ENCODE assay signal across 11 cellular contexts in the genomic region with DNA sequence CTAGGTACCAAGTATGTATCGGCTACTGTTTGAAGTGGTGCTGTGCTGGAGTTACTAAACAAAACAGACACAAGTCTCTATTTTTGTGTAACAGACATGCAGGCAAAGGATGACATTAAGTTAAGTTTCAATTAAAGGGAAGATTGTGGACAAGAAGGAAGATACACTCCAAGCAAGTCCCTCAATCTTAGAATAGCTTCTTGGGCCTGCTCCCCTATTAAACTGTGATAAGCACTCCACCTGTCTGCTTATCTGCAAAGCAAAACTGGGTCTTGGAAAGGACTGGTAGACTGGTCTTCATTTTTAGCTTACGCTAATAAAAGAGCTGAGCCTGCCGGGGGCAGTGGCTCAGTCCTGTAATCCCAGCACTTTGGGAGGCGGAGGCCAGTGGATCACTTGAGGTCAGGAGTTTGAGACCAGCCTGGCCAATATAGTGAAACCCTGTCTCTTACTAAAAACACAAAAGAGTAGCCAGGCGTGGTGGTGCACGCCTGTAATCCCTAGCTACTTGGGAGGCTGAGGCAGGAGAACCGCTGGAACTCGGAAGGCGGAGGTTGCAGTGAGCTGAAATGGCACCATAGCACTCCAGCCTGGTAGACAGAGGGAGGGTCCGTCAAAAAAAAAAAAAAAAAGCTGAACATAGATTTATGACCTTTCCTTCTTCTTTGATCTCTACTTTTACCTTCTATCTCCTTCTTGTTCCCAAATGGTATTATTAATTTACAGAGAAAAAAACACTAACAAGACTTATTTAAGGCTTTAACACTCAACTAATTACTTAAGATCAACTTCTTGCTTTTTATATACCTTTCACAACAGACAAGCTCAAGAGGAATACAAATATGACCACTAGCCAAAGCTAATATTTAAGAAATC. TPM values are rescaled to one million over a fixed set of nuclear protein-coding genes. Genes with fewer than 3 reads are reported as not detected.
DNase-seq lines count a peak whose midpoint lies in the region; ATAC-seq and TF ChIP-seq lines count a peak whose summit lies in the region.
"Had no signal": no experiment of that assay in that cellular context is flagged by ENCODE, and none has a peak within 500 bp of the region (broad histone marks: within the 10 kb centered on the region; RNA-seq: fewer than 3 reads in every experiment).

No MANE protein-coding gene starts in this region.

- H3K27ac Mint-ChIP-seq in activated T-cell treated with anti-CD3 and anti-CD28 coated beads, Interleukin-2, amount 50 U/mL, for 72 hours = peak overlapping the region; percentile 98
- no peak overlapping the region for H3K27ac Mint-ChIP-seq in activated T-helper 1 cell treated with anti-CD3 and anti-CD28 coated beads, Interleukin-12 subunit alpha, Interleukin-12 subunit beta, Interleukin-2, Interleukin-4 antibody, amounts not matched to agents 30 ng/mL and 10 ng/mL and 1 ng/mL, durations not matched to agents 14 hours and 24 hours and 36 hours

- intact Hi-C loops in activated T-helper 1 cell treated with anti-CD3 and anti-CD28 coated beads, Interleukin-12 subunit alpha, Interleukin-12 subunit beta, Interleukin-2, Interleukin-4 antibody, amounts not matched to agents 30 ng/mL and 10 ng/mL and 1 ng/mL, durations not matched to agents 14 hours and 24 hours and 36 hours (cut with micrococcal nuclease) = no loop called here
- intact Hi-C loops in stomach (cut with DNase I; ENCODE audit: low total_unique reads) (no loop called here), thyroid gland (cut with DNase I) (no loop called here)

- no peaks in the 10 kb centered on the region for H3K9me3 Mint-ChIP-seq in activated T-cell treated with anti-CD3 and anti-CD28 coated beads, Interleukin-2, amount 50 U/mL, for 72 hours
- peaks cover 5% of the 10 kb centered on the region for H3K9me3 Mint-ChIP-seq in activated T-helper 1 cell treated with anti-CD3 and anti-CD28 coated beads, Interleukin-12 subunit alpha, Interleukin-12 subunit beta, Interleukin-2, Interleukin-4 antibody, amounts not matched to agents 30 ng/mL and 10 ng/mL and 1 ng/mL, durations not matched to agents 14 hours and 24 hours and 36 hours

- no peak for ATAC-seq in activated T-cell treated with anti-CD3 and anti-CD28 coated beads, Interleukin-2, amount 50 U/mL, for 72 hours (replicated peaks in 1 of 2)
- ATAC-seq in gastroesophageal sphincter = no peak

- TF ChIP-seq POLR2A in stomach (IDR thresholded peaks at IDR 0.05) (no peak), thyroid gland (IDR thresholded peaks at IDR 0.05) (no peak), gastroesophageal sphincter (IDR thresholded peaks at IDR 0.05) (no peak)

- 68 to 86% (median 79%) methylated on average over 10 of the region's 10 CpGs for WGBS in stomach, 5 donors
- 88 to 89% methylated on average over 10 of the region's 10 CpGs for WGBS in thyroid gland, 2 donors
- 79 to 81% methylated on average over 3 to 7 of the region's 10 CpGs for WGBS in gastroesophageal sphincter (ENCODE audit: low coverage in 1 of 2), 2 donors

- H3K36me3 Mint-ChIP-seq in activated T-cell treated with anti-CD3 and anti-CD28 coated beads, Interleukin-2, amount 50 U/mL, for 72 hours (ENCODE audit: insufficient read depth in 2 of 2) = peaks cover 13 to 64% of the 10 kb centered on the region in 2 donors
- peaks cover 71% of the 10 kb centered on the region for H3K36me3 Mint-ChIP-seq in activated T-helper 1 cell treated with anti-CD3 and anti-CD28 coated beads, Interleukin-12 subunit alpha, Interleukin-12 subunit beta, Interleukin-2, Interleukin-4 antibody, amounts not matched to agents 30 ng/mL and 10 ng/mL and 1 ng/mL, durations not matched to agents 14 hours and 24 hours and 36 hours (ENCODE audit: low read depth)

- H3K4me3 Mint-ChIP-seq in activated T-cell treated with anti-CD3 and anti-CD28 coated beads, Interleukin-2, amount 50 U/mL, for 72 hours = peak overlapping the region; percentile 87 to 100
- H3K4me3 Mint-ChIP-seq in activated T-helper 1 cell treated with anti-CD3 and anti-CD28 coated beads, Interleukin-12 subunit alpha, Interleukin-12 subunit beta, Interleukin-2, Interleukin-4 antibody, amounts not matched to agents 30 ng/mL and 10 ng/mL and 1 ng/mL, durations not matched to agents 14 hours and 24 hours and 36 hours = peak overlapping the region; percentile 99

- no peak for DNase-seq in activated T-cell treated with anti-CD3 and anti-CD28 coated beads, Interleukin-2, amount 50 U/mL, for 72 hours
- DNase-seq in activated T-cell treated with anti-CD3 and anti-CD28 coated beads, Interleukin-2, amount 50 U/mL, for 48 hours = no peak
- no peak for DNase-seq in activated T-helper 1 cell treated with anti-CD3 and anti-CD28 coated beads, Interleukin-12 subunit alpha, Interleukin-12 subunit beta, Interleukin-2, Interleukin-4 antibody, amounts not matched to agents 30 ng/mL and 10 ng/mL and 1 ng/mL, durations not matched to agents 14 hours and 24 hours and 36 hours (ENCODE audit: low spot score)
- DNase-seq in stomach (no peak), thyroid gland (no peak), retina (no peak)
- DNase-seq: AML-193, NCI-H1105 treated with DMSO at 0.1 percent for 48 hours had no signal

- no peaks in the 10 kb centered on the region for H3K9me3 ChIP-seq in iPS-20b (ENCODE audit: insufficient read depth, low read depth, low read length)
- H3K9me3 ChIP-seq in stomach = no peaks in the 10 kb centered on the region
- no peaks in the 10 kb centered on the region for H3K9me3 ChIP-seq in thyroid gland
- no peaks in the 10 kb centered on the region for H3K9me3 ChIP-seq in gastroesophageal sphincter

- H3K27me3 ChIP-seq in iPS-20b (ENCODE audit: insufficient read depth, low read length) (no peaks in the 10 kb centered on the region), stomach (no peaks in the 10 kb centered on the region), thyroid gland (no peaks in the 10 kb centered on the region), gastroesophageal sphincter (no peaks in the 10 kb centered on the region)

- H3K27ac ChIP-seq in iPS-20b (ENCODE audit: low read length) = no peak overlapping the region
- H3K27ac ChIP-seq in stomach = peak overlapping the region in 3 of 5 donors; percentile 5 to 100 (median 29)
- peak overlapping the region in 1 of 3 donors; percentile 1 for H3K27ac ChIP-seq in thyroid gland
- peak overlapping the region in 2 of 4 donors; percentile 99 to 100 for H3K27ac ChIP-seq in gastroesophageal sphincter

- H3K4me3 ChIP-seq in iPS-20b (ENCODE audit: low read length) (peak overlapping the region; percentile 95), stomach (peak overlapping the region in 3 of 4 donors; percentile 66 to 87 (median 72)), thyroid gland (replicated peaks in 1 of 3) (no peak overlapping the region), gastroesophageal sphincter (peak overlapping the region in 1 of 2 donors; percentile 74)

- H3K27me3 Mint-ChIP-seq in activated T-cell treated with anti-CD3 and anti-CD28 coated beads, Interleukin-2, amount 50 U/mL, for 72 hours (ENCODE audit: low read depth) = no peaks in the 10 kb centered on the region
- no peaks in the 10 kb centered on the region for H3K27me3 Mint-ChIP-seq in activated T-helper 1 cell treated with anti-CD3 and anti-CD28 coated beads, Interleukin-12 subunit alpha, Interleukin-12 subunit beta, Interleukin-2, Interleukin-4 antibody, amounts not matched to agents 30 ng/mL and 10 ng/mL and 1 ng/mL, durations not matched to agents 14 hours and 24 hours and 36 hours (ENCODE audit: insufficient read depth)

- no peak for TF ChIP-seq EP300 in stomach (IDR thresholded peaks at IDR 0.05)
- no peak for TF ChIP-seq EP300 in gastroesophageal sphincter (IDR thresholded peaks at IDR 0.05)

- H3K4me1 ChIP-seq in iPS-20b (ENCODE audit: insufficient read depth, low read length) = peaks cover 11% of the 10 kb centered on the region
- peaks cover 22 to 74% (median 52%) of the 10 kb centered on the region in 4 donors for H3K4me1 ChIP-seq in stomach
- peaks cover 28 to 33% of the 10 kb centered on the region in 2 donors for H3K4me1 ChIP-seq in thyroid gland
- peaks cover 0 to 82% (median 6%) of the 10 kb centered on the region in 3 donors for H3K4me1 ChIP-seq in gastroesophageal sphincter

- H3K36me3 ChIP-seq in iPS-20b (ENCODE audit: insufficient read depth, low read depth, low read length) = peaks cover 84% of the 10 kb centered on the region
- peaks cover 33 to 63% (median 56%) of the 10 kb centered on the region in 4 donors for H3K36me3 ChIP-seq in stomach
- peaks cover 33 to 38% of the 10 kb centered on the region in 2 donors for H3K36me3 ChIP-seq in thyroid gland
- peaks cover 9 to 56% of the 10 kb centered on the region in 2 donors for H3K36me3 ChIP-seq in gastroesophageal sphincter

- no peak for TF ChIP-seq CTCF in stomach (IDR thresholded peaks at IDR 0.05)
- no peak for TF ChIP-seq CTCF in thyroid gland (IDR thresholded peaks at IDR 0.05)
- no peak for TF ChIP-seq CTCF in gastroesophageal sphincter (IDR thresholded peaks at IDR 0.05)

- peaks cover 71% of the 10 kb centered on the region for H3K4me1 Mint-ChIP-seq in activated T-cell treated with anti-CD3 and anti-CD28 coated beads, Interleukin-2, amount 50 U/mL, for 72 hours (ENCODE audit: low read depth)
- peaks cover 67% of the 10 kb centered on the region for H3K4me1 Mint-ChIP-seq in activated T-helper 1 cell treated with anti-CD3 and anti-CD28 coated beads, Interleukin-12 subunit alpha, Interleukin-12 subunit beta, Interleukin-2, Interleukin-4 antibody, amounts not matched to agents 30 ng/mL and 10 ng/mL and 1 ng/mL, durations not matched to agents 14 hours and 24 hours and 36 hours (ENCODE audit: low read depth)

- H3K9ac ChIP-seq in iPS-20b (ENCODE audit: low read depth, low read length) = peak overlapping the region; percentile 100; the same call in 1 of the 2 replicates

RNA-seq across cellular contexts. Expression of gene DDX17, which starts 4.1 kb away (rescaled TPM):
- total RNA-seq in activated T-cell treated with anti-CD3 and anti-CD28 coated beads, Interleukin-2, amount 50 U/mL, for 72 hours = 100 to 1,000 TPM; 374 to 431 TPM
- 356 and 358 TPM in 2 replicates for total RNA-seq in activated T-helper 1 cell treated with anti-CD3 and anti-CD28 coated beads, Interleukin-12 subunit alpha, Interleukin-12 subunit beta, Interleukin-2, Interleukin-4 antibody, amounts not matched to agents 30 ng/mL and 10 ng/mL and 1 ng/mL, durations not matched to agents 14 hours and 24 hours and 36 hours
- total RNA-seq in stomach = 1,000 to 10,000 TPM in 2 of 5 donors, 100 to 1,000 TPM in 3; 485 to 4,611 (median 706) TPM
- polyA plus RNA-seq in stomach = 100 to 1,000 TPM in 1 of 3 donors, 10 to 100 TPM in 2; 59.5 to 133 (median 79.3) TPM
- total RNA-seq in thyroid gland = 1,000 to 10,000 TPM in 1 of 4 donors, 100 to 1,000 TPM in 3; 594 to 1,014 (median 833) TPM
- 100 to 1,000 TPM; 323 to 610 (median 490) TPM for total RNA-seq in gastroesophageal sphincter

RNA-seq across cellular contexts. Expression of gene KDELR3, which starts 34.1 kb away (rescaled TPM):
- under 1 TPM; 0.31 to 0.37 TPM for total RNA-seq in activated T-cell treated with anti-CD3 and anti-CD28 coated beads, Interleukin-2, amount 50 U/mL, for 72 hours
- 1.1 and 1.3 TPM in 2 replicates for total RNA-seq in activated T-helper 1 cell treated with anti-CD3 and anti-CD28 coated beads, Interleukin-12 subunit alpha, Interleukin-12 subunit beta, Interleukin-2, Interleukin-4 antibody, amounts not matched to agents 30 ng/mL and 10 ng/mL and 1 ng/mL, durations not matched to agents 14 hours and 24 hours and 36 hours
- total RNA-seq in stomach (10 to 100 TPM in 3 of 5 donors, 1 to 10 TPM in 1, not detected in 1; 3.6 to 30.7 (median 11.6) TPM), thyroid gland (10 to 100 TPM in 2 of 4 donors, 1 to 10 TPM in 2; 7.5 to 14.4 (median 11.8) TPM), gastroesophageal sphincter (10 to 100 TPM in 1 of 4 donors, 1 to 10 TPM in 3; 2.6 to 19.7 (median 5.4) TPM)
- 10 to 100 TPM in 1 of 3 donors, 1 to 10 TPM in 2; 6.4 to 12.8 (median 6.8) TPM for polyA plus RNA-seq in stomach

RNA-seq across cellular contexts. Expression of gene KCNJ4, which starts 47.0 kb away (rescaled TPM):
- not detected for total RNA-seq in activated T-cell treated with anti-CD3 and anti-CD28 coated beads, Interleukin-2, amount 50 U/mL, for 72 hours
- not detected in 2 replicates for total RNA-seq in activated T-helper 1 cell treated with anti-CD3 and anti-CD28 coated beads, Interleukin-12 subunit alpha, Interleukin-12 subunit beta, Interleukin-2, Interleukin-4 antibody, amounts not matched to agents 30 ng/mL and 10 ng/mL and 1 ng/mL, durations not matched to agents 14 hours and 24 hours and 36 hours
- not detected for total RNA-seq in stomach
- not detected for polyA plus RNA-seq in stomach
- not detected for total RNA-seq in thyroid gland
- not detected for total RNA-seq in gastroesophageal sphincter
- total RNA-seq: pulmonary artery endothelial cell had no signal

Comparison
In these comparisons a context has a peak if more than half of its experiments do, and no peak if none do; other contexts are left out.
1. H3K4me3 ChIP-seq: peak in iPS-20b (single experiment) and stomach (3 of 4); none in thyroid gland (0 of 3).